In the genomic region with DNA sequence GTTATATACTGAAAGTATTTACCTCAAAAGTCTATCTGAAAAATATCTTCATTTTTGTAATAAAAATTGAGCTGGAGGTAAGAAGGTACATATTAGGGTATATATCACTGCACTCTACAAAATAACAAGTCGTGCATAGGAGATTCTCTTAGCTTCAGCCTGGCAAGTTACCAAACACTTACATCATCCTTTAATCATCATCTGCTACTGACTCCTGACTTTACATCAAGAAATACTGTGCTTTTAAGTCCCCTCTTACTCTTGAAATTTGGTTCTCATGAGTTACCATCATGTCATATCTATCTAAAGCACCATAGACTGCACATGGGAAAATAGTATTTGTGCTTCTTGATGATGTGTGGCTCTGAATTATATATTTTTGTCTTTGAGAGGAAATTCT, we compare ENCODE assay signal across 12 cellular contexts. TPM values are rescaled to one million over a fixed set of nuclear protein-coding genes. Genes with fewer than 3 reads are reported as not detected.
A peak's percentile ranks its signal among the peaks of the same experiment; 100 is the strongest.
DNase-seq lines count a peak whose midpoint lies in the region; ATAC-seq, FAIRE-seq and TF ChIP-seq lines count a peak whose summit lies in the region.
"Had no signal": no experiment of that assay in that cellular context is flagged by ENCODE, and none has a peak within 500 bp of the region (broad histone marks: within the 10 kb centered on the region; RNA-seq: fewer than 3 reads in every experiment).

No MANE protein-coding gene starts in this region.

- no peak for TF ChIP-seq CTCF in left ventricle myocardium inferior (IDR thresholded peaks at IDR 0.05; ENCODE audit: borderline replicate concordance)

- peaks cover 27% of the 10 kb centered on the region for H3K9me3 Mint-ChIP-seq in activated naive CD8-positive, alpha-beta T cell treated with anti-CD3 and anti-CD28 coated beads for 36 hours

- FAIRE-seq in urothelium cell line (lab: Jason Lieb, UNC): no peak

- H3K27ac Mint-ChIP-seq in activated naive CD8-positive, alpha-beta T cell treated with anti-CD3 and anti-CD28 coated beads for 36 hours: peak overlapping the region; percentile 84

- ATAC-seq in Right ventricle myocardium superior (ENCODE audit: poor library complexity) (peak; percentile 30), Right ventricle myocardium inferior (no peak), GM18517 (IDR thresholded peaks at IDR 0.05; ENCODE audit: unreplicated experiment) (no peak), HG02973 (IDR thresholded peaks at IDR 0.05; ENCODE audit: unreplicated experiment) (no peak)
- ATAC-seq: HCT116 had no signal

- H3K4me3 Mint-ChIP-seq in activated naive CD8-positive, alpha-beta T cell treated with anti-CD3 and anti-CD28 coated beads for 36 hours: no peak overlapping the region

- intact Hi-C loops in Right ventricle myocardium superior (cut with DNase I) (no loop called here), Right ventricle myocardium inferior (cut with DNase I) (no loop called here), left ventricle myocardium inferior (cut with micrococcal nuclease) (loop anchor here (10.0 kb wide), 1 partner anchor 108 kb away; no protein-coding TSS in a partner anchor)

- H3K36me3 ChIP-seq in left ventricle myocardium inferior: peaks cover 49% of the 10 kb centered on the region

- H3K27me3 Mint-ChIP-seq in activated naive CD8-positive, alpha-beta T cell treated with anti-CD3 and anti-CD28 coated beads for 36 hours: no peaks in the 10 kb centered on the region

- H3K9me3 ChIP-seq in left ventricle myocardium inferior (replicated peaks): peaks cover 24% of the 10 kb centered on the region

- H3K4me1 ChIP-seq in left ventricle myocardium inferior: peaks cover 46% of the 10 kb centered on the region

- H3K27ac ChIP-seq in left ventricle myocardium inferior (replicated peaks): peak overlapping the region; percentile 84

- peaks cover 60% of the 10 kb centered on the region for H3K36me3 Mint-ChIP-seq in activated naive CD8-positive, alpha-beta T cell treated with anti-CD3 and anti-CD28 coated beads for 36 hours

- peaks cover 36% of the 10 kb centered on the region for H3K4me1 Mint-ChIP-seq in activated naive CD8-positive, alpha-beta T cell treated with anti-CD3 and anti-CD28 coated beads for 36 hours

- no peaks in the 10 kb centered on the region for H3K27me3 ChIP-seq in left ventricle myocardium inferior (ENCODE audit: low read depth)

- no peak for DNase-seq in Right ventricle myocardium superior
- DNase-seq in Right ventricle myocardium inferior (ENCODE audit: missing footprints): no peak
- DNase-seq in activated naive CD8-positive, alpha-beta T cell treated with anti-CD3 and anti-CD28 coated beads for 36 hours: no peak
- no peak for DNase-seq in left ventricle myocardium inferior
- peak; percentile 13 for DNase-seq in urothelium cell line (ENCODE audit: low spot score)
- DNase-seq in mucosa of gallbladder (ENCODE audit: low spot score): no peak
- DNase-seq: DMS79 treated with DMSO at 0.1 percent for 48 hours, hippocampal formation, NCI-H1105 had no signal

- no peak overlapping the region for H3K4me3 ChIP-seq in left ventricle myocardium inferior

RNA-seq across cellular contexts. Expression of gene LYSMD4, which starts 50.8 kb away (rescaled TPM):
- total RNA-seq in Right ventricle myocardium superior: 9.8 TPM
- 9.3 TPM for total RNA-seq in Right ventricle myocardium inferior
- 1 to 10 TPM; 5.5 to 6.1 TPM for total RNA-seq in activated naive CD8-positive, alpha-beta T cell treated with anti-CD3 and anti-CD28 coated beads for 36 hours
- total RNA-seq in left ventricle myocardium inferior: 9.8 TPM
- 11.6 TPM for total RNA-seq in mucosa of gallbladder
